ENCODE assay signal across 9 cellular contexts in genomic region chr18:7568426-7568825, GRCh38. TPM values are rescaled to one million over a fixed set of nuclear protein-coding genes. Genes with fewer than 3 reads are reported as not detected.
DNase-seq lines count a peak whose midpoint lies in the region; ATAC-seq and TF ChIP-seq lines count a peak whose summit lies in the region.
"Had no signal": no experiment of that assay in that cellular context is flagged by ENCODE, and none has a peak within 500 bp of the region (broad histone marks: within the 10 kb centered on the region; RNA-seq: fewer than 3 reads in every experiment).

No MANE protein-coding gene starts in this region.

- H3K36me3 ChIP-seq in right atrium auricular region = no peaks in the 10 kb centered on the region

- H3K27ac Mint-ChIP-seq in T-helper 2 cell treated with Interferon-gamma antibody and Interleukin-4, amounts not matched to agents 5 μg/mL and 100 μg/mL, for 36 hours = no peak overlapping the region

- H3K9me3 Mint-ChIP-seq in T-helper 2 cell treated with Interferon-gamma antibody and Interleukin-4, amounts not matched to agents 5 μg/mL and 100 μg/mL, for 36 hours = no peaks in the 10 kb centered on the region

- peaks cover 0 to 26% of the 10 kb centered on the region in 2 donors for H3K4me1 ChIP-seq in right atrium auricular region

- no peak overlapping the region for H3K4me3 Mint-ChIP-seq in T-helper 2 cell treated with Interferon-gamma antibody and Interleukin-4, amounts not matched to agents 5 μg/mL and 100 μg/mL, for 36 hours

- H3K27ac ChIP-seq in VCaP = peak overlapping the region; percentile 77; the same call in 1 of the 2 replicates
- peak overlapping the region; percentile 96 to 97 for H3K27ac ChIP-seq in right atrium auricular region
- H3K27ac ChIP-seq: HL-60 had no signal

- H3K27me3 ChIP-seq in right atrium auricular region = no peaks in the 10 kb centered on the region

- DNase-seq in ELR (ENCODE audit: low read depth) = peak; percentile 57
- no peak for DNase-seq in right atrium auricular region (ENCODE audit: low spot score)
- peak in 7 of 10 donors; percentile 15 to 85 (median 45) for DNase-seq in posterior cingulate gyrus
- DNase-seq in HUDEP-2 (lab: John Stamatoyannopoulos, UW; ENCODE audit: unreplicated experiment in 76 of 76) = no peak
- no peak for DNase-seq in T-helper 2 cell treated with Interferon-gamma antibody and Interleukin-4, amounts not matched to agents 5 μg/mL and 100 μg/mL, for 36 hours (ENCODE audit: low spot score)
- no peak for DNase-seq in cerebellar nuclear complex (lab: John Stamatoyannopoulos, UW)

- peak; percentile 46; the same call in 1 of the 2 replicates for TF ChIP-seq CTCF in VCaP (conservative IDR thresholded peaks at IDR 0.05)
- peak in 1 of 2 donors; percentile 57 for TF ChIP-seq CTCF in right atrium auricular region (IDR thresholded peaks at IDR 0.05)

- H3K9me3 ChIP-seq in right atrium auricular region = no peaks in the 10 kb centered on the region

- peak overlapping the region; percentile 91 to 94 for H3K4me3 ChIP-seq in right atrium auricular region

- no peaks in the 10 kb centered on the region for H3K4me1 Mint-ChIP-seq in T-helper 2 cell treated with Interferon-gamma antibody and Interleukin-4, amounts not matched to agents 5 μg/mL and 100 μg/mL, for 36 hours (ENCODE audit: low read depth)

- H3K27me3 Mint-ChIP-seq in T-helper 2 cell treated with Interferon-gamma antibody and Interleukin-4, amounts not matched to agents 5 μg/mL and 100 μg/mL, for 36 hours (ENCODE audit: low read depth) = peaks cover 52% of the 10 kb centered on the region

- H3K36me3 Mint-ChIP-seq in T-helper 2 cell treated with Interferon-gamma antibody and Interleukin-4, amounts not matched to agents 5 μg/mL and 100 μg/mL, for 36 hours (ENCODE audit: low read depth) = no peaks in the 10 kb centered on the region

- intact Hi-C loops in posterior cingulate gyrus (cut with DNase I) = loop anchor here (10.0 kb wide), 2 partner anchors 104 to 204 kb away; no protein-coding TSS in a partner anchor

- no peak for ATAC-seq in HG03432 (IDR thresholded peaks at IDR 0.05; ENCODE audit: unreplicated experiment)

RNA-seq across cellular contexts. Expression of gene PTPRM, which starts 1.3 kb away (rescaled TPM):
- 100 to 1,000 TPM in 1 of 2 donors, 10 to 100 TPM in 1; 80.1 to 106 TPM for total RNA-seq in right atrium auricular region

Comparison
In these comparisons a context has a peak if more than half of its experiments do, and no peak if none do; other contexts are left out.
1. DNase-seq: peak in ELR (single experiment) and posterior cingulate gyrus (7 of 10); none in right atrium auricular region (single experiment), HUDEP-2 (0 of 76), T-helper 2 cell treated with Interferon-gamma antibody and Interleukin-4, amounts not matched to agents 5 μg/mL and 100 μg/mL, for 36 hours (single experiment) and cerebellar nuclear complex (0 of 2).